13 cellular contexts compared by ENCODE assay signal in genomic region chr1:59601811-59602210, GRCh38.
"Had no signal": no experiment of that assay in that cellular context is flagged by ENCODE, and none has a peak within 500 bp of the region (broad histone marks: within the 10 kb centered on the region; RNA-seq: fewer than 3 reads in every experiment).

No MANE protein-coding gene starts in this region.

- DNase-seq: activated B cell treated with CpG ODN at 0.5 μM for 24 hours; activated CD4-positive, alpha-beta T cell treated with anti-CD3 and anti-CD28 coated beads, Interleukin-2, amount 10 ng/mL, durations not matched to agents 7 days and 5 days; activated CD8-positive, alpha-beta T cell treated with anti-CD3 and anti-CD28 coated beads, Interleukin-2, amount 10 ng/mL, durations not matched to agents 7 days and 5 days; activated naive CD4-positive, alpha-beta T cell treated with anti-CD3 and anti-CD28 coated beads for 36 hours; activated T-cell treated with anti-CD3 and anti-CD28 coated beads, Interleukin-2, amount 50 U/mL, for 4 hours; left lung; naive thymus-derived CD8-positive, alpha-beta T cell; ovary; stimulated activated CD4-positive, alpha-beta T cell treated with anti-CD3 and anti-CD28 coated beads, Interleukin-2, amount 100 ng/mL, for 24 hours; stimulated activated naive CD4-positive, alpha-beta T cell treated with Interleukin-2 at 50 U/mL for 16 hours had no signal

- H3K9me3 ChIP-seq: heart right ventricle, left lung, ovary had no signal

- H3K36me3 ChIP-seq: heart right ventricle, left lung, ovary had no signal

- H3K4me1 ChIP-seq: left lung had no signal

- H3K4me3 ChIP-seq: coronary artery, heart right ventricle, left lung, ovary had no signal

- H3K27ac ChIP-seq: coronary artery, left lung, ovary had no signal

- ATAC-seq: activated CD8-positive, alpha-beta T cell treated with anti-CD3 and anti-CD28 coated beads, Interleukin-2, amount 10 ng/mL, durations not matched to agents 7 days and 5 days; activated T-cell treated with anti-CD3 and anti-CD28 coated beads, Interleukin-2, amount 50 U/mL, for 4 hours; left lung; naive thymus-derived CD8-positive, alpha-beta T cell; sciatic nerve had no signal

- H3K27me3 ChIP-seq: heart right ventricle, left lung, ovary had no signal
